Comparison of ENCODE assay signal across 21 cellular contexts in genomic region chr9:89915187-89915586, GRCh38.
"Had no signal": no experiment of that assay in that cellular context is flagged by ENCODE, and none has a peak within 500 bp of the region (broad histone marks: within the 10 kb centered on the region; RNA-seq: fewer than 3 reads in every experiment).

No MANE protein-coding gene starts in this region.

- H3K36me3 Mint-ChIP-seq: mesothelial cell of epicardium, natural killer cell had no signal

- H3K4me3 Mint-ChIP-seq: mesothelial cell of epicardium, natural killer cell, neural crest cell had no signal

- ATAC-seq: heart left ventricle, left colon, natural killer cell, sciatic nerve, upper lobe of right lung had no signal

- H3K4me1 Mint-ChIP-seq: natural killer cell had no signal

- H3K9me3 Mint-ChIP-seq: mesothelial cell of epicardium, natural killer cell, neural crest cell had no signal

- H3K4me1 ChIP-seq: prostate gland, spleen, tibial artery had no signal

- H3K36me3 ChIP-seq: heart left ventricle, prostate gland, spleen, tibial artery, upper lobe of right lung had no signal

- H3K27me3 ChIP-seq: heart left ventricle, spleen, tibial artery, upper lobe of right lung had no signal

- H3K27ac Mint-ChIP-seq: mesothelial cell of epicardium, natural killer cell had no signal

- H3K9me3 ChIP-seq: heart left ventricle, prostate gland, spleen, tibial artery, upper lobe of right lung had no signal

- H3K27ac ChIP-seq: dorsolateral prefrontal cortex, heart left ventricle, parathyroid adenoma, prostate gland, spleen, tibial artery, upper lobe of right lung had no signal

- H3K4me3 ChIP-seq: dorsolateral prefrontal cortex, heart left ventricle, prostate gland, spleen, tibial artery, upper lobe of right lung had no signal

- DNase-seq: caudate nucleus; cortex of kidney; dorsolateral prefrontal cortex; effector CD8-positive, alpha-beta T cell; foreskin melanocyte; heart left ventricle; hippocampal formation; left colon; natural killer cell; spleen; stimulated activated CD4-positive, alpha-beta T cell treated with anti-CD3 and anti-CD28 coated beads, Interleukin-15, amount 100 ng/mL, for 24 hours; stimulated activated CD4-positive, alpha-beta T cell treated with anti-CD3 and anti-CD28 coated beads, Interleukin-1b, Interleukin-23, amount 100 ng/mL, for 48 hours; stimulated activated CD4-positive, alpha-beta T cell treated with anti-CD3 and anti-CD28 coated beads, Interleukin-4, amount 100 ng/mL, for 24 hours; stimulated activated naive CD4-positive, alpha-beta T cell; tibial artery; upper lobe of right lung had no signal
